18 cellular contexts compared by ENCODE assay signal in the genomic region with DNA sequence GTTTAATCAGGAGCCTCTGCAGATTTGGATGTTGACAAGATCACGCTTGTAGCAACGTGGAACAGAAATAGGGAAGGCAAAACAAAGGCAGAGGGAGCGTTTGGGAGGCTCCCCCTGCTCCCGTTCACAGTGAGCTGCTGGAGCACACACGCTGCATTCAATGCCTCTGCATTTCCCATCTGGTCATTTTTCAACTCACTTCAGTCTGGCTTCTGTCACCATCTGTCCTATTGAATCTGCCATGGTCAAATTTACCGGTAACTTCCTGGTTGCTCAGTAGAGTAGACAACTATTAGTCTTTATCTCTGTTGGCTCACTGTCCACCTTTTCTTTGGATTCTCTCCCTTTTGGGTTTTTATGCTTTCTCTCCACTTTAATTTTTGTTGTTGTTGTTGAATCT.
DNase-seq lines count a peak whose midpoint lies in the region; TF ChIP-seq lines count a peak whose summit lies in the region.
"Had no signal": no experiment of that assay in that cellular context is flagged by ENCODE, and none has a peak within 500 bp of the region (broad histone marks: within the 10 kb centered on the region; RNA-seq: fewer than 3 reads in every experiment).

No MANE protein-coding gene starts in this region.

- H3K36me3 Mint-ChIP-seq in glutamatergic neuron (ENCODE audit: unreplicated experiment): peaks cover 10% of the 10 kb centered on the region
- no peaks in the 10 kb centered on the region for H3K36me3 Mint-ChIP-seq in activated naive CD8-positive, alpha-beta T cell treated with anti-CD3 and anti-CD28 coated beads for 36 hours
- H3K36me3 Mint-ChIP-seq in osteocyte (ENCODE audit: unreplicated experiment): no peaks in the 10 kb centered on the region
- H3K36me3 Mint-ChIP-seq: CD4-positive, CD25-positive, alpha-beta regulatory T cell had no signal

- H3K4me1 Mint-ChIP-seq in glutamatergic neuron (ENCODE audit: low read depth, unreplicated experiment) (peaks cover 8% of the 10 kb centered on the region), osteocyte (ENCODE audit: unreplicated experiment) (no peaks in the 10 kb centered on the region)
- peaks cover 5% of the 10 kb centered on the region for H3K4me1 Mint-ChIP-seq in activated naive CD8-positive, alpha-beta T cell treated with anti-CD3 and anti-CD28 coated beads for 36 hours
- H3K4me1 Mint-ChIP-seq: B cell; CD4-positive, CD25-positive, alpha-beta regulatory T cell had no signal

- H3K4me3 Mint-ChIP-seq in glutamatergic neuron (ENCODE audit: unreplicated experiment) (no peak overlapping the region), osteocyte (ENCODE audit: unreplicated experiment) (no peak overlapping the region)
- H3K4me3 Mint-ChIP-seq in activated naive CD8-positive, alpha-beta T cell treated with anti-CD3 and anti-CD28 coated beads for 36 hours: no peak overlapping the region
- H3K4me3 Mint-ChIP-seq: B cell; CD4-positive, CD25-positive, alpha-beta regulatory T cell had no signal

- peaks cover 9% of the 10 kb centered on the region for H3K9me3 Mint-ChIP-seq in glutamatergic neuron (ENCODE audit: unreplicated experiment)
- H3K9me3 Mint-ChIP-seq in activated naive CD8-positive, alpha-beta T cell treated with anti-CD3 and anti-CD28 coated beads for 36 hours: no peaks in the 10 kb centered on the region
- H3K9me3 Mint-ChIP-seq in osteocyte (ENCODE audit: unreplicated experiment): no peaks in the 10 kb centered on the region

- H3K27me3 Mint-ChIP-seq in glutamatergic neuron (ENCODE audit: unreplicated experiment) (peaks cover 5% of the 10 kb centered on the region), osteocyte (ENCODE audit: unreplicated experiment) (peaks cover 65% of the 10 kb centered on the region)
- peaks cover 47% of the 10 kb centered on the region for H3K27me3 Mint-ChIP-seq in activated naive CD8-positive, alpha-beta T cell treated with anti-CD3 and anti-CD28 coated beads for 36 hours

- DNase-seq in NCI-H2171 treated with DMSO at 0.1 percent for 48 hours (lab: John Stamatoyannopoulos, UW): peak; percentile 5
- no peak for DNase-seq in NCI-H2171 (lab: John Stamatoyannopoulos, UW)
- DNase-seq in NCI-H1694 treated with DMSO at 0.1 percent for 48 hours (lab: John Stamatoyannopoulos, UW): peak; percentile 54
- peak; percentile 84 for DNase-seq in NCI-H82 (lab: John Stamatoyannopoulos, UW)
- no peak for DNase-seq in glutamatergic neuron
- DNase-seq in stimulated activated CD4-positive, alpha-beta T cell treated with anti-CD3 and anti-CD28 coated beads, Interleukin-15, amount 100 ng/mL, for 24 hours: no peak
- DNase-seq in activated naive CD8-positive, alpha-beta T cell treated with anti-CD3 and anti-CD28 coated beads for 36 hours: no peak
- DNase-seq in osteocyte (ENCODE audit: extremely low spot score, unreplicated experiment): no peak
- DNase-seq: CD4-positive, CD25-positive, alpha-beta regulatory T cell; COR-L47; DMS79 treated with DMSO at 0.1 percent for 48 hours; KG1; NCI-H2029; NCI-H226; PC-9; SIG-M5; T-helper 1 cell had no signal

- TF ChIP-seq CTCF in glutamatergic neuron (IDR thresholded peaks at IDR 0.05; ENCODE audit: partially characterized antibody, unreplicated experiment) (no peak), osteocyte (IDR thresholded peaks at IDR 0.05) (no peak)

- peak overlapping the region; percentile 24 for H3K27ac Mint-ChIP-seq in glutamatergic neuron (ENCODE audit: unreplicated experiment)
- H3K27ac Mint-ChIP-seq in activated naive CD8-positive, alpha-beta T cell treated with anti-CD3 and anti-CD28 coated beads for 36 hours: no peak overlapping the region
- H3K27ac Mint-ChIP-seq in osteocyte (ENCODE audit: unreplicated experiment): no peak overlapping the region
- H3K27ac Mint-ChIP-seq: B cell; CD4-positive, CD25-positive, alpha-beta regulatory T cell had no signal

Comparison
In these comparisons a context has a peak if more than half of its experiments do, and no peak if none do; other contexts are left out.
1. DNase-seq: peak in NCI-H2171 treated with DMSO at 0.1 percent for 48 hours (single experiment), NCI-H1694 treated with DMSO at 0.1 percent for 48 hours (single experiment) and NCI-H82 (single experiment); none in NCI-H2171 (single experiment), glutamatergic neuron (single experiment), stimulated activated CD4-positive, alpha-beta T cell treated with anti-CD3 and anti-CD28 coated beads, Interleukin-15, amount 100 ng/mL, for 24 hours (single experiment), activated naive CD8-positive, alpha-beta T cell treated with anti-CD3 and anti-CD28 coated beads for 36 hours (single experiment) and osteocyte (single experiment).